Comparison of ENCODE assay signal across 17 cellular contexts in the genomic region with DNA sequence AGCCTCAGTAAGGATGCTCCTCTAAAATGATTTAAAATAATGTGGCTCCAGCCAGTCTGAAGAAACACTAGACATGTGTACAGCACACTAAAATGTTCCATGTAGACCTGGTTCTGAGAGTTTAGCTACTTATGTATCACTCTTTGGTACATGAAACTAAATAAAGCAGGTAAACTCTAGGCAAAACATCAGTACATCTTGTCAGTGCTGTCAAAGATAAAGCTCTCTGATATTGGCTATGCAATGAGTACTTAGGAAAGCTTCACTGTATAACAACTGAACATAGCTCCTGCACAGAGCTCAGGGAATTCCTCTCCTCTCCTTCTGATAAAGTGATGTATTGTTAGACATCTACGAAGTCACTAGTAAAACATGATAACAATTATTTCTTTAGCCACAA. TPM values are rescaled to one million over a fixed set of nuclear protein-coding genes. Genes with fewer than 3 reads are reported as not detected.
DNase-seq lines count a peak whose midpoint lies in the region; ATAC-seq and TF ChIP-seq lines count a peak whose summit lies in the region.
"Had no signal": no experiment of that assay in that cellular context is flagged by ENCODE, and none has a peak within 500 bp of the region (broad histone marks: within the 10 kb centered on the region; RNA-seq: fewer than 3 reads in every experiment).

No MANE protein-coding gene starts in this region.

- no peak for DNase-seq in activated T-cell treated with anti-CD3 and anti-CD28 coated beads, Interleukin-2, amount 50 U/mL, for 4 hours
- DNase-seq in activated T-cell treated with anti-CD3 and anti-CD28 coated beads, Interleukin-2, amount 50 U/mL, for 48 hours: no peak
- DNase-seq in superior temporal gyrus (ENCODE audit: extremely low spot score) (peak; percentile 67), islet precursor cell (no peak), nucleus accumbens (lab: John Stamatoyannopoulos, UW) (no peak)
- DNase-seq: activated gamma-delta T cell, DMS 273 treated with DMSO at 0.1 percent for 48 hours, immature natural killer cell, mesenchymal stem cell, NCI-H2171, small intestine had no signal

- peak; percentile 29 to 30 for ATAC-seq in activated T-cell treated with anti-CD3 and anti-CD28 coated beads, Interleukin-2, amount 50 U/mL, for 4 hours
- ATAC-seq in SK-N-SH treated with all-trans-retinoic acid at 6 μM for 48 hours (no peak), GM18861 (IDR thresholded peaks at IDR 0.05; ENCODE audit: unreplicated experiment) (no peak)

- H3K4me1 ChIP-seq in endocrine pancreas (ENCODE audit: control insufficient read depth, insufficient read depth, low read length): peaks cover 9% of the 10 kb centered on the region
- H3K4me1 ChIP-seq: parathyroid adenoma had no signal

- H3K9ac ChIP-seq in endocrine pancreas (ENCODE audit: control insufficient read depth, insufficient read depth, low read length): no peak overlapping the region
- H3K9ac ChIP-seq: parathyroid adenoma had no signal

- no peaks in the 10 kb centered on the region for H3K9me3 ChIP-seq in endocrine pancreas (ENCODE audit: control insufficient read depth, low read length)

- no peaks in the 10 kb centered on the region for H3K27me3 Mint-ChIP-seq in activated T-cell treated with anti-CD3 and anti-CD28 coated beads, Interleukin-2, amount 50 U/mL, for 4 hours (ENCODE audit: low read depth)

- H3K4me3 Mint-ChIP-seq in activated T-cell treated with anti-CD3 and anti-CD28 coated beads, Interleukin-2, amount 50 U/mL, for 4 hours: peak overlapping the region; percentile 87
- H3K4me3 Mint-ChIP-seq: immature natural killer cell had no signal

- H3K36me3 Mint-ChIP-seq in activated T-cell treated with anti-CD3 and anti-CD28 coated beads, Interleukin-2, amount 50 U/mL, for 4 hours (ENCODE audit: insufficient read depth): peaks cover 12% of the 10 kb centered on the region
- H3K36me3 Mint-ChIP-seq: immature natural killer cell had no signal

- H3K4me3 ChIP-seq in endocrine pancreas (ENCODE audit: control insufficient read depth, insufficient read depth, low read length): peak overlapping the region; percentile 97
- H3K4me3 ChIP-seq: SK-N-MC had no signal

- H3K36me3 ChIP-seq in endocrine pancreas (ENCODE audit: control insufficient read depth, insufficient read depth, low read length): no peaks in the 10 kb centered on the region

- peaks cover 62% of the 10 kb centered on the region for H3K4me1 Mint-ChIP-seq in activated T-cell treated with anti-CD3 and anti-CD28 coated beads, Interleukin-2, amount 50 U/mL, for 4 hours (ENCODE audit: low read depth)

- no peaks in the 10 kb centered on the region for H3K9me3 Mint-ChIP-seq in activated T-cell treated with anti-CD3 and anti-CD28 coated beads, Interleukin-2, amount 50 U/mL, for 4 hours
- H3K9me3 Mint-ChIP-seq: immature natural killer cell had no signal

- H3K27me3 ChIP-seq in endocrine pancreas (ENCODE audit: control insufficient read depth, insufficient read depth, low read length): no peaks in the 10 kb centered on the region

TF ChIP-seq in SK-N-SH treated with all-trans-retinoic acid at 6 μM for 48 hours, 23 proteins besides CTCF, POLR2A, EP300 and RAD21:
- TF ChIP-seq ISL1 (CRISPR knock-in tag; IDR thresholded peaks at IDR 0.05): 0 out of 2 replicates have a peak, but pooled peaks have one; percentile 4
- TF ChIP-seq, protein P1, sequence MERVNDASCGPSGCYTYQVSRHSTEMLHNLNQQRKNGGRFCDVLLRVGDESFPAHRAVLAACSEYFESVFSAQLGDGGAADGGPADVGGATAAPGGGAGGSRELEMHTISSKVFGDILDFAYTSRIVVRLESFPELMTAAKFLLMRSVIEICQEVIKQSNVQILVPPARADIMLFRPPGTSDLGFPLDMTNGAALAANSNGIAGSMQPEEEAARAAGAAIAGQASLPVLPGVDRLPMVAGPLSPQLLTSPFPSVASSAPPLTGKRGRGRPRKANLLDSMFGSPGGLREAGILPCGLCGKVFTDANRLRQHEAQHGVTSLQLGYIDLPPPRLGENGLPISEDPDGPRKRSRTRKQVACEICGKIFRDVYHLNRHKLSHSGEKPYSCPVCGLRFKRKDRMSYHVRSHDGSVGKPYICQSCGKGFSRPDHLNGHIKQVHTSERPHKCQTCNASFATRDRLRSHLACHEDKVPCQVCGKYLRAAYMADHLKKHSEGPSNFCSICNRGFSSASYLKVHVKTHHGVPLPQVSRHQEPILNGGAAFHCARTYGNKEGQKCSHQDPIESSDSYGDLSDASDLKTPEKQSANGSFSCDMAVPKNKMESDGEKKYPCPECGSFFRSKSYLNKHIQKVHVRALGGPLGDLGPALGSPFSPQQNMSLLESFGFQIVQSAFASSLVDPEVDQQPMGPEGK (CRISPR knock-in tag; IDR thresholded peaks at IDR 0.05; ENCODE audit: borderline replicate concordance): no peak

RNA-seq across cellular contexts. Expression of a gene that starts 3.5 kb away (rescaled TPM):
- 10 to 100 TPM; 35.7 to 54.0 (median 39.2) TPM for total RNA-seq in activated T-cell treated with anti-CD3 and anti-CD28 coated beads, Interleukin-2, amount 50 U/mL, for 4 hours
- total RNA-seq: bronchial epithelial cell had no signal

Comparison
In these comparisons a context has a peak if more than half of its experiments do, and no peak if none do; other contexts are left out.
1. ATAC-seq: peak in activated T-cell treated with anti-CD3 and anti-CD28 coated beads, Interleukin-2, amount 50 U/mL, for 4 hours (2 of 2); none in SK-N-SH treated with all-trans-retinoic acid at 6 μM for 48 hours (single experiment) and GM18861 (single experiment).